In genomic region chr2:201795608-201796477, GRCh38 we compare ENCODE assay signal across 8 cellular contexts. TPM values are rescaled to one million over a fixed set of nuclear protein-coding genes. Genes with fewer than 3 reads are reported as not detected.
DNase-seq lines count a peak whose midpoint lies in the region; ATAC-seq and TF ChIP-seq lines count a peak whose summit lies in the region.

No MANE protein-coding gene starts in this region.

- H3K9me3 Mint-ChIP-seq in MCF 10A (ENCODE audit: unreplicated experiment), result no peaks in the 10 kb centered on the region
- H3K9me3 Mint-ChIP-seq in natural killer cell treated with Interleukin-12 subunit alpha and Interleukin-12 subunit beta and Interleukin-15 and Interleukin-18, amount 100 ng/mL, for 72 hours, result no peaks in the 10 kb centered on the region

- intact Hi-C loops in MCF 10A (cut with micrococcal nuclease), result loop anchor here (1.0 to 10.0 kb wide), 6 partner anchors 64 to 561 kb away; no protein-coding TSS in a partner anchor

- POLR2A ChIA-PET in MCF 10A (lab: Yijun Ruan, JAX), result interaction anchor here (2.8 kb wide), 1 partner anchor 15 kb away, joined by 16 read pairs; the partner anchor contains the start of gene ALS2

- ATAC-seq in HG03159 (IDR thresholded peaks at IDR 0.05; ENCODE audit: unreplicated experiment) (no peak), HG02588 (IDR thresholded peaks at IDR 0.05; ENCODE audit: unreplicated experiment) (no peak)
- ATAC-seq in natural killer cell treated with Interleukin-12 subunit alpha and Interleukin-12 subunit beta and Interleukin-15 and Interleukin-18, amount 100 ng/mL, for 72 hours, result no peak

- no peaks in the 10 kb centered on the region for H3K27me3 Mint-ChIP-seq in MCF 10A (ENCODE audit: insufficient read depth, unreplicated experiment)
- peaks cover 21 to 28% of the 10 kb centered on the region in 2 donors for H3K27me3 Mint-ChIP-seq in natural killer cell treated with Interleukin-12 subunit alpha and Interleukin-12 subunit beta and Interleukin-15 and Interleukin-18, amount 100 ng/mL, for 72 hours

- no peak overlapping the region for H3K4me3 Mint-ChIP-seq in MCF 10A (ENCODE audit: unreplicated experiment)
- H3K4me3 Mint-ChIP-seq in natural killer cell treated with Interleukin-12 subunit alpha and Interleukin-12 subunit beta and Interleukin-15 and Interleukin-18, amount 100 ng/mL, for 72 hours, result no peak overlapping the region

- DNase-seq in NOMO-1 treated with DMSO at 0.1 percent for 48 hours (lab: John Stamatoyannopoulos, UW; ENCODE audit: unreplicated experiment) (peak; percentile 12), NOMO-1 treated with dmso at 0.1 percent for 144 hours (lab: John Stamatoyannopoulos, UW; ENCODE audit: unreplicated experiment) (no peak), NCI-H2171 (lab: John Stamatoyannopoulos, UW) (peak; percentile 17), MCF 10A (ENCODE audit: unreplicated experiment) (peak; percentile 57), kidney tubule cell (ENCODE audit: low spot score) (peak; percentile 72)
- DNase-seq in natural killer cell treated with Interleukin-12 subunit alpha and Interleukin-12 subunit beta and Interleukin-15 and Interleukin-18, amount 100 ng/mL, for 72 hours (ENCODE audit: low spot score), result no peak

- peak; percentile 74 for TF ChIP-seq CTCF in MCF 10A (IDR thresholded peaks at IDR 0.05; ENCODE audit: unreplicated experiment)

- no TSS peak for BruUV-seq in MCF 10A (replicated peaks; lab: Mats Ljungman, UMichigan)

- no peaks in the 10 kb centered on the region for H3K36me3 Mint-ChIP-seq in MCF 10A (ENCODE audit: insufficient read depth, unreplicated experiment)
- no peaks in the 10 kb centered on the region for H3K36me3 Mint-ChIP-seq in natural killer cell treated with Interleukin-12 subunit alpha and Interleukin-12 subunit beta and Interleukin-15 and Interleukin-18, amount 100 ng/mL, for 72 hours

- H3K27ac Mint-ChIP-seq in MCF 10A (ENCODE audit: low read depth, unreplicated experiment), result no peak overlapping the region
- no peak overlapping the region for H3K27ac Mint-ChIP-seq in natural killer cell treated with Interleukin-12 subunit alpha and Interleukin-12 subunit beta and Interleukin-15 and Interleukin-18, amount 100 ng/mL, for 72 hours

- peaks cover 12% of the 10 kb centered on the region for H3K4me1 Mint-ChIP-seq in MCF 10A (ENCODE audit: insufficient read depth, unreplicated experiment)
- no peaks in the 10 kb centered on the region for H3K4me1 Mint-ChIP-seq in natural killer cell treated with Interleukin-12 subunit alpha and Interleukin-12 subunit beta and Interleukin-15 and Interleukin-18, amount 100 ng/mL, for 72 hours (ENCODE audit: low read depth in 2 of 2)

- CTCF ChIA-PET in MCF 10A (lab: Yijun Ruan, JAX), result interaction anchor here (0.7 to 2.6 kb wide), 17 partner anchors 9 to 498 kb away, joined by 3 to 25 read pairs (median 4); partner anchors contain the start of genes ALS2 and CDK15

RNA-seq across cellular contexts. Expression of gene CDK15, which starts 10.5 kb away (rescaled TPM):
- total RNA-seq in MCF 10A (2022), result not detected in 2 replicates
- not detected for total RNA-seq in natural killer cell treated with Interleukin-12 subunit alpha and Interleukin-12 subunit beta and Interleukin-15 and Interleukin-18, amount 100 ng/mL, for 72 hours

RNA-seq across cellular contexts. Expression of gene ALS2, which starts 15.1 kb away (rescaled TPM):
- 14.6 and 20.7 TPM in 2 replicates for total RNA-seq in MCF 10A (2022)
- total RNA-seq in natural killer cell treated with Interleukin-12 subunit alpha and Interleukin-12 subunit beta and Interleukin-15 and Interleukin-18, amount 100 ng/mL, for 72 hours, result 10 to 100 TPM; 19.9 to 20.0 TPM

Comparison
In these comparisons a context has a peak if more than half of its experiments do, and no peak if none do; other contexts are left out.
1. DNase-seq: peak in NOMO-1 treated with DMSO at 0.1 percent for 48 hours (single experiment), NCI-H2171 (single experiment), MCF 10A (single experiment) and kidney tubule cell (single experiment); none in NOMO-1 treated with dmso at 0.1 percent for 144 hours (single experiment) and natural killer cell treated with Interleukin-12 subunit alpha and Interleukin-12 subunit beta and Interleukin-15 and Interleukin-18, amount 100 ng/mL, for 72 hours (single experiment).